18 cellular contexts compared by ENCODE assay signal in the genomic region with DNA sequence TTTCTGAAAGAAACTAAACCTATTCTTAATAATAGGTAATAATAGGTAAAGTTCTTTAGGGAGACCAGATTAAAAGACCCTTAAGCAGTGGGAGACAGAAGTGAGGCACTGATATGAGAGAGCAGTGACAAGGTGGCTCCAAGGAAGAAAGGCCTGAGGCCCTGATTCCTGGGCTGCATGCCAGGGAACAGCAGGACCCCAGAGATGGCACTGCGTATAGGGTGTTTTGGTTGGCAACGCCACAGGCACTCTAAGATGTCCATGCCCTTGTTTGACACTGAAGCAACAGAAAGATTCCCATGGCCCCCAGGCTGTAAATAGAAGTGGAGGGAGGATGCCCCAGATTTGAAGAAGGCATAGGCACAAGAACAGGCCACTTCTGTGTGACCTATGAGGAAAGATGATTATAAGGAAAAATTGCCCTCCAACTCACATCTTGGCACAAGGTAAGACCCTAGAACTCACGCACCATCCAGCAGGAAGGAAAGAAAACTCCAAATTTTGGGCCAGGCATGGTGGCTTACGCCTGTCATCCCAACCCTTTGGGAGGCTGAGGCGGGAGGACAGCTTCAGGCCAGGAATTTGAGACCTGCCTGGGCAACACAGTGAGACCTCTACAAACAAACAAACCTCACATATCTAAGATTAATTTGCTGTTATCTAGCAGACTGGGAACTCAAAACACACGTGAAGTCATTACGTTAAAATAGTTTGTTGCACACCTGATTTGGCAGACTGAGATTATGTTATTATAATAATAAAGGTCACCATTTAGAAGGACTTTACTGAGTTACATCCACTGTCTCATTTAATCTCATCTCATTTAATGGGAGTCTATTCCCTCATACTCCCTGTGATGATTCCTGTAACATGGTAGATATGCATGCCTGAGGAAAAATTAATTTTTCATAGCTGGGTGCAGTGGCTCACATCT. TPM values are rescaled to one million over a fixed set of nuclear protein-coding genes. Genes with fewer than 3 reads are reported as not detected.
A peak's percentile ranks its signal among the peaks of the same experiment; 100 is the strongest.
DNase-seq lines count a peak whose midpoint lies in the region; TF ChIP-seq lines count a peak whose summit lies in the region.
"Had no signal": no experiment of that assay in that cellular context is flagged by ENCODE, and none has a peak within 500 bp of the region (broad histone marks: within the 10 kb centered on the region; RNA-seq: fewer than 3 reads in every experiment).

No MANE protein-coding gene starts in this region.

- no CpG with 5 or more reads among the region's 7 CpGs for WGBS in mesendoderm (ENCODE audit: extremely low coverage, insufficient coverage, low lambda C conversion rate)

- no peaks in the 10 kb centered on the region for H3K27me3 Mint-ChIP-seq in mesothelial cell of epicardium (ENCODE audit: low read depth)
- H3K27me3 Mint-ChIP-seq: dendritic cell treated with granulocyte-macrophage colony-stimulating factor and Interleukin-4, amounts not matched to agents 40 ng/mL and 50 ng/mL, for 4 days; T-cell had no signal

- H3K79me1 ChIP-seq in mesendoderm (ENCODE audit: low read length): no peaks in the 10 kb centered on the region

- H3K4me3 Mint-ChIP-seq in mesothelial cell of epicardium: no peak overlapping the region
- H3K4me3 Mint-ChIP-seq: dendritic cell treated with granulocyte-macrophage colony-stimulating factor and Interleukin-4, amounts not matched to agents 40 ng/mL and 50 ng/mL, for 4 days; neural crest cell; T-cell; WTC11 had no signal

- peaks cover 19% of the 10 kb centered on the region for H3K9me3 Mint-ChIP-seq in mesothelial cell of epicardium
- H3K9me3 Mint-ChIP-seq: dendritic cell treated with granulocyte-macrophage colony-stimulating factor and Interleukin-4, amounts not matched to agents 40 ng/mL and 50 ng/mL, for 4 days; neural crest cell; WTC11 had no signal

- peaks cover 8% of the 10 kb centered on the region for H3K4me1 Mint-ChIP-seq in mesothelial cell of epicardium

- no peak for TF ChIP-seq CTCF in mesothelial cell of epicardium (IDR thresholded peaks at IDR 0.05; ENCODE audit: unreplicated experiment)

- H3K27me3 ChIP-seq in mesendoderm (ENCODE audit: insufficient read depth, low read length, poor library complexity): no peaks in the 10 kb centered on the region
- H3K27me3 ChIP-seq: esophagus muscularis mucosa, testis had no signal

- H3K18ac ChIP-seq in mesendoderm (ENCODE audit: low read length): no peak overlapping the region

- DNase-seq in EH (ENCODE audit: low read depth) (peak; percentile 25), NCI-H146 (lab: John Stamatoyannopoulos, UW) (peak; percentile 70), NCI-H524 (lab: John Stamatoyannopoulos, UW) (peak; percentile 64 to 70), mesothelial cell of epicardium (ENCODE audit: low spot score in 2 of 2, unreplicated experiment in 2 of 2) (no peak), mesendoderm (no peak), pons (ENCODE audit: low spot score) (no peak)
- DNase-seq in stimulated activated naive CD4-positive, alpha-beta T cell treated with Interleukin-2 at 50 U/mL for 16 hours (lab: John Stamatoyannopoulos, UW): no peak
- DNase-seq: activated effector memory CD4-positive, alpha-beta T cell treated with anti-CD3 and anti-CD28 coated beads, Interleukin-2, amount 50 U/mL, for 16 hours; anterior cingulate cortex; glutamatergic neuron; KG1; NCI-H2029 treated with DMSO at 0.1 percent for 48 hours; T-cell; testis had no signal

- no peak overlapping the region for H3K4me2 ChIP-seq in mesendoderm (ENCODE audit: low read length)

- H3K9ac ChIP-seq in mesendoderm (ENCODE audit: low read length): no peak overlapping the region

- no peak overlapping the region for H3K27ac ChIP-seq in mesendoderm (ENCODE audit: low read depth, low read length)
- H3K27ac ChIP-seq: esophagus muscularis mucosa, testis had no signal

- no peak overlapping the region for H4K5ac ChIP-seq in mesendoderm (ENCODE audit: low read length)

- H2BK120ac ChIP-seq in mesendoderm (ENCODE audit: low read depth, low read length): no peak overlapping the region

- no peak overlapping the region for H2BK5ac ChIP-seq in mesendoderm (ENCODE audit: low read length)

- H3K4me1 ChIP-seq in mesendoderm (ENCODE audit: control insufficient read depth, low read depth, low read length): no peaks in the 10 kb centered on the region
- H3K4me1 ChIP-seq: esophagus muscularis mucosa, testis had no signal

- H3K79me2 ChIP-seq in mesendoderm (ENCODE audit: control insufficient read depth, insufficient read depth, low read length): no peaks in the 10 kb centered on the region

- no peaks in the 10 kb centered on the region for H3K36me3 ChIP-seq in mesendoderm (ENCODE audit: control insufficient read depth, insufficient read depth, low read length)
- H3K36me3 ChIP-seq: esophagus muscularis mucosa had no signal

- H2AK5ac ChIP-seq in mesendoderm (ENCODE audit: low read length): no peak overlapping the region

- H3K36me3 Mint-ChIP-seq in mesothelial cell of epicardium: peaks cover 26% of the 10 kb centered on the region
- H3K36me3 Mint-ChIP-seq: WTC11 had no signal

- H3K56ac ChIP-seq in mesendoderm (ENCODE audit: low read length): no peak overlapping the region

- no peak overlapping the region for H3K23ac ChIP-seq in mesendoderm (ENCODE audit: low read length)

- H2BK15ac ChIP-seq in mesendoderm (replicated peaks; ENCODE audit: low read depth): no peak overlapping the region

- H3K27ac Mint-ChIP-seq in mesothelial cell of epicardium: peak overlapping the region; percentile 47
- H3K27ac Mint-ChIP-seq: dendritic cell treated with granulocyte-macrophage colony-stimulating factor and Interleukin-4, amounts not matched to agents 40 ng/mL and 50 ng/mL, for 4 days; T-cell; WTC11 had no signal

- no peak overlapping the region for H3K4ac ChIP-seq in mesendoderm (ENCODE audit: low read depth, low read length)

- H4K8ac ChIP-seq in mesendoderm (ENCODE audit: low read depth, low read length): no peak overlapping the region

- H3K4me3 ChIP-seq in mesendoderm (ENCODE audit: low read length): no peak overlapping the region
- H3K4me3 ChIP-seq: esophagus muscularis mucosa, testis had no signal

RNA-seq across cellular contexts. Expression of a gene that starts 10.5 kb away (rescaled TPM):
- total RNA-seq in mesothelial cell of epicardium: 11.2 to 13.4 TPM (median 12.9 TPM) in 3 replicates
- polyA plus RNA-seq in mesendoderm (2013, experiment 1 of 2): 33.2 TPM
- polyA plus RNA-seq in mesendoderm (2013, experiment 2 of 2): 30.6 TPM

Comparison
In these comparisons a context has a peak if more than half of its experiments do, and no peak if none do; other contexts are left out.
1. DNase-seq: peak in EH (single experiment), NCI-H146 (single experiment) and NCI-H524 (2 of 2); none in mesothelial cell of epicardium (0 of 2), stimulated activated naive CD4-positive, alpha-beta T cell treated with Interleukin-2 at 50 U/mL for 16 hours (single experiment), mesendoderm (single experiment) and pons (single experiment).